Comparison of ENCODE assay signal across 26 cellular contexts in genomic region chr5:106142131-106142530, GRCh38.
DNase-seq lines count a peak whose midpoint lies in the region; ATAC-seq, FAIRE-seq and TF ChIP-seq lines count a peak whose summit lies in the region.
"Had no signal": no experiment of that assay in that cellular context is flagged by ENCODE, and none has a peak within 500 bp of the region (broad histone marks: within the 10 kb centered on the region; RNA-seq: fewer than 3 reads in every experiment).

No MANE protein-coding gene starts in this region.

- peaks cover 14% of the 10 kb centered on the region for H3K9me3 Mint-ChIP-seq in mesothelial cell of epicardium

- H3K27ac ChIP-seq in SK-N-MC (peak overlapping the region; percentile 69), ovary (no peak overlapping the region)
- H3K27ac ChIP-seq: A549; BLaER1 treated with 17β-estradiol and CSF1 and Interleukin-3, amounts not matched to agents 10 nM and 100 nM had no signal

- H3K4me3 ChIP-seq in SK-N-MC: peak overlapping the region; percentile 52
- H3K4me3 ChIP-seq in ovary: no peak overlapping the region
- H3K4me3 ChIP-seq: A549; BLaER1 treated with 17β-estradiol and CSF1 and Interleukin-3, amounts not matched to agents 10 nM and 100 nM had no signal

- H3K4me3 Mint-ChIP-seq in mesothelial cell of epicardium: no peak overlapping the region
- H3K4me3 Mint-ChIP-seq: CD14-positive monocyte; CD4-positive, alpha-beta T cell; CD8-positive, alpha-beta memory T cell had no signal

- ATAC-seq in GM21528 (IDR thresholded peaks at IDR 0.05; ENCODE audit: low FRiP score, unreplicated experiment): no peak
- ATAC-seq: A549, HCT116 had no signal

- TF ChIP-seq POLR2A in ovary (IDR thresholded peaks at IDR 0.05): no peak

- TF ChIP-seq EP300 in ovary (IDR thresholded peaks at IDR 0.05): no peak

- peak; percentile 28 for FAIRE-seq in G401.6 (lab: Jason Lieb, UNC)
- FAIRE-seq: A549, D721Med, GM12891, GM18507 had no signal

- H3K36me3 Mint-ChIP-seq in mesothelial cell of epicardium: peaks cover 5% of the 10 kb centered on the region
- H3K36me3 Mint-ChIP-seq: CD14-positive monocyte had no signal

- peak overlapping the region; percentile 22 for H3K27ac Mint-ChIP-seq in mesothelial cell of epicardium
- H3K27ac Mint-ChIP-seq: CD14-positive monocyte; CD4-positive, alpha-beta T cell; CD8-positive, alpha-beta memory T cell had no signal

- no peaks in the 10 kb centered on the region for H3K4me1 ChIP-seq in ovary (ENCODE audit: insufficient read depth)
- H3K4me1 ChIP-seq: A549; BE2C; BLaER1 treated with 17β-estradiol and CSF1 and Interleukin-3, amounts not matched to agents 10 nM and 100 nM had no signal

- H3K27me3 Mint-ChIP-seq in mesothelial cell of epicardium (ENCODE audit: low read depth): no peaks in the 10 kb centered on the region
- H3K27me3 Mint-ChIP-seq: CD4-positive, alpha-beta T cell; CD8-positive, alpha-beta memory T cell had no signal

- H3K9me3 ChIP-seq in SK-N-MC (ENCODE audit: low read depth, low read length): no peaks in the 10 kb centered on the region
- no peaks in the 10 kb centered on the region for H3K9me3 ChIP-seq in ovary
- H3K9me3 ChIP-seq: A549; BE2C; BLaER1 treated with 17β-estradiol and CSF1 and Interleukin-3, amounts not matched to agents 10 nM and 100 nM had no signal

- TF ChIP-seq CTCF in mesothelial cell of epicardium (IDR thresholded peaks at IDR 0.05; ENCODE audit: unreplicated experiment) (no peak), ovary (IDR thresholded peaks at IDR 0.05) (no peak)

- peaks cover 34% of the 10 kb centered on the region for H3K4me1 Mint-ChIP-seq in mesothelial cell of epicardium
- H3K4me1 Mint-ChIP-seq: CD14-positive monocyte; CD8-positive, alpha-beta memory T cell had no signal

- peak overlapping the region; percentile 32 for H3K9ac ChIP-seq in SK-N-MC (ENCODE audit: insufficient read length)
- H3K9ac ChIP-seq: BLaER1 treated with 17β-estradiol and CSF1 and Interleukin-3, amounts not matched to agents 10 nM and 100 nM had no signal

- intact Hi-C loops in ovary (cut with DNase I): no loop called here

- H3K36me3 ChIP-seq in SK-N-MC (ENCODE audit: insufficient read depth, low read length) (no peaks in the 10 kb centered on the region), ovary (no peaks in the 10 kb centered on the region)
- H3K36me3 ChIP-seq: BE2C; BLaER1 treated with 17β-estradiol and CSF1 and Interleukin-3, amounts not matched to agents 10 nM and 100 nM had no signal

- H3K27me3 ChIP-seq in ovary: no peaks in the 10 kb centered on the region
- H3K27me3 ChIP-seq: BE2C; BLaER1 treated with 17β-estradiol and CSF1 and Interleukin-3, amounts not matched to agents 10 nM and 100 nM had no signal

- DNase-seq in SK-N-MC (ENCODE audit: low read depth, low spot score): peak; percentile 53
- DNase-seq in dedifferentiated amniotic fluid mesenchymal stem cell (ENCODE audit: extremely low spot score): peak; percentile 77
- DNase-seq in mesothelial cell of epicardium (ENCODE audit: low spot score in 2 of 2, unreplicated experiment in 2 of 2): no peak
- DNase-seq in activated CD4-positive, alpha-beta T cell treated with anti-CD3 and anti-CD28 coated beads, Interleukin-2, amount 50 U/mL, for 4 hours: no peak
- no peak for DNase-seq in ovary
- DNase-seq: 8988T; ACHN; AML-193; BE2C; CD4-positive, alpha-beta T cell; CD8-positive, alpha-beta memory T cell; DMS 273 treated with DMSO at 0.1 percent for 48 hours; DMS79; EL; GF-D8; GOT3; H7 had no signal

Comparison
In these comparisons a context has a peak if more than half of its experiments do, and no peak if none do; other contexts are left out.
1. DNase-seq: peak in SK-N-MC (single experiment) and dedifferentiated amniotic fluid mesenchymal stem cell (single experiment); none in mesothelial cell of epicardium (0 of 2), activated CD4-positive, alpha-beta T cell treated with anti-CD3 and anti-CD28 coated beads, Interleukin-2, amount 50 U/mL, for 4 hours (0 of 2) and ovary (0 of 5).